8 cellular contexts compared by ENCODE assay signal in genomic region chr19:2648528-2648937, GRCh38. TPM values are rescaled to one million over a fixed set of nuclear protein-coding genes. Genes with fewer than 3 reads are reported as not detected.
DNase-seq lines count a peak whose midpoint lies in the region; ATAC-seq and TF ChIP-seq lines count a peak whose summit lies in the region.

No MANE protein-coding gene starts in this region.

- no peaks in the 10 kb centered on the region for H3K4me1 ChIP-seq in foreskin keratinocyte
- H3K4me1 ChIP-seq in tibial nerve: no peaks in the 10 kb centered on the region

- no peak overlapping the region for H3K4me3 Mint-ChIP-seq in activated T-helper 2 cell treated with anti-CD3 and anti-CD28 coated beads, Interferon-gamma antibody, Interleukin-2, Interleukin-4, amounts not matched to agents 10 μg/mL and 5 μg/mL and 100 μg/mL, durations not matched to agents 14 hours and 24 hours and 36 hours (ENCODE audit: low read depth)
- no peak overlapping the region for H3K4me3 Mint-ChIP-seq in osteocyte (ENCODE audit: unreplicated experiment)

- no peak for TF ChIP-seq EP300 in tibial nerve (IDR thresholded peaks at IDR 0.05)

- no peaks in the 10 kb centered on the region for H3K27me3 Mint-ChIP-seq in activated T-helper 2 cell treated with anti-CD3 and anti-CD28 coated beads, Interferon-gamma antibody, Interleukin-2, Interleukin-4, amounts not matched to agents 10 μg/mL and 5 μg/mL and 100 μg/mL, durations not matched to agents 14 hours and 24 hours and 36 hours (ENCODE audit: low read depth)
- peaks cover 6% of the 10 kb centered on the region for H3K27me3 Mint-ChIP-seq in osteocyte (ENCODE audit: unreplicated experiment)

- no peaks in the 10 kb centered on the region for H3K36me3 Mint-ChIP-seq in activated T-helper 2 cell treated with anti-CD3 and anti-CD28 coated beads, Interferon-gamma antibody, Interleukin-2, Interleukin-4, amounts not matched to agents 10 μg/mL and 5 μg/mL and 100 μg/mL, durations not matched to agents 14 hours and 24 hours and 36 hours (ENCODE audit: low read depth)
- H3K36me3 Mint-ChIP-seq in osteocyte (ENCODE audit: unreplicated experiment): no peaks in the 10 kb centered on the region

- intact Hi-C loops in activated T-helper 2 cell treated with anti-CD3 and anti-CD28 coated beads, Interferon-gamma antibody, Interleukin-2, Interleukin-4, amounts not matched to agents 10 μg/mL and 5 μg/mL and 100 μg/mL, durations not matched to agents 14 hours and 24 hours and 36 hours (cut with micrococcal nuclease): loop anchor here (1.0 kb wide), 1 partner anchor 101 kb away; no protein-coding TSS in a partner anchor

- TF ChIP-seq CTCF in foreskin keratinocyte (conservative IDR thresholded peaks at IDR 0.05): peak; percentile 97
- TF ChIP-seq CTCF in osteocyte (IDR thresholded peaks at IDR 0.05): peak; percentile 88
- peak; percentile 52 to 80 (median 74) for TF ChIP-seq CTCF in tibial nerve (IDR thresholded peaks at IDR 0.05)

- no peak overlapping the region for H3K27ac Mint-ChIP-seq in activated T-helper 2 cell treated with anti-CD3 and anti-CD28 coated beads, Interferon-gamma antibody, Interleukin-2, Interleukin-4, amounts not matched to agents 10 μg/mL and 5 μg/mL and 100 μg/mL, durations not matched to agents 14 hours and 24 hours and 36 hours
- no peak overlapping the region for H3K27ac Mint-ChIP-seq in osteocyte (ENCODE audit: unreplicated experiment)

- peaks cover 0 to 5% (median 0%) of the 10 kb centered on the region in 4 donors for H3K9me3 ChIP-seq in tibial nerve

- TF ChIP-seq POLR2A in tibial nerve (IDR thresholded peaks at IDR 0.05): no peak

- no peaks in the 10 kb centered on the region for H3K9me3 Mint-ChIP-seq in activated T-helper 2 cell treated with anti-CD3 and anti-CD28 coated beads, Interferon-gamma antibody, Interleukin-2, Interleukin-4, amounts not matched to agents 10 μg/mL and 5 μg/mL and 100 μg/mL, durations not matched to agents 14 hours and 24 hours and 36 hours
- H3K9me3 Mint-ChIP-seq in osteocyte (ENCODE audit: unreplicated experiment): no peaks in the 10 kb centered on the region

- peak; percentile 56 for ATAC-seq in foreskin keratinocyte
- ATAC-seq in GM19397 (IDR thresholded peaks at IDR 0.05; ENCODE audit: unreplicated experiment): no peak

- peak; percentile 73 for DNase-seq in EL
- peak; percentile 75 for DNase-seq in M059J (ENCODE audit: low read depth)
- peak; percentile 76 to 80 for DNase-seq in SHP77 (lab: John Stamatoyannopoulos, UW)
- DNase-seq in activated T-helper 2 cell treated with anti-CD3 and anti-CD28 coated beads, Interferon-gamma antibody, Interleukin-2, Interleukin-4, amounts not matched to agents 10 μg/mL and 5 μg/mL and 100 μg/mL, durations not matched to agents 14 hours and 24 hours and 36 hours (ENCODE audit: low spot score): peak; percentile 58
- DNase-seq in foreskin keratinocyte: peak; percentile 30 to 60
- DNase-seq in osteocyte (ENCODE audit: extremely low spot score, unreplicated experiment): peak; percentile 92
- DNase-seq in tibial nerve (ENCODE audit: low spot score in 2 of 2): peak in 1 of 2 donors; percentile 58

- no peaks in the 10 kb centered on the region for H3K36me3 ChIP-seq in tibial nerve

- 40 to 43% methylated on average over 4 of the region's 4 CpGs for WGBS in tibial nerve, 2 donors

- no peak overlapping the region for H3K27ac ChIP-seq in foreskin keratinocyte
- H3K27ac ChIP-seq in tibial nerve: no peak overlapping the region

- no peaks in the 10 kb centered on the region for H3K27me3 ChIP-seq in foreskin keratinocyte
- no peaks in the 10 kb centered on the region for H3K27me3 ChIP-seq in tibial nerve

- H3K4me1 Mint-ChIP-seq in activated T-helper 2 cell treated with anti-CD3 and anti-CD28 coated beads, Interferon-gamma antibody, Interleukin-2, Interleukin-4, amounts not matched to agents 10 μg/mL and 5 μg/mL and 100 μg/mL, durations not matched to agents 14 hours and 24 hours and 36 hours (ENCODE audit: low read depth): no peaks in the 10 kb centered on the region
- peaks cover 2% of the 10 kb centered on the region for H3K4me1 Mint-ChIP-seq in osteocyte (ENCODE audit: unreplicated experiment)

- H3K4me3 ChIP-seq in tibial nerve: no peak overlapping the region

RNA-seq across cellular contexts. Expression of gene GNG7, which starts 54.0 kb away (rescaled TPM):
- total RNA-seq in M059J (2014; rRNA removed; shearing (Covaris generic)): 0.12 TPM in 1 of 2 replicates, not detected in the other
- total RNA-seq in activated T-helper 2 cell treated with anti-CD3 and anti-CD28 coated beads, Interferon-gamma antibody, Interleukin-2, Interleukin-4, amounts not matched to agents 10 μg/mL and 5 μg/mL and 100 μg/mL, durations not matched to agents 14 hours and 24 hours and 36 hours: 0.16 TPM in 2 replicates
- total RNA-seq in foreskin keratinocyte: 0.10 and 0.11 TPM in 2 replicates
- polyA plus RNA-seq in foreskin keratinocyte: 0.16 and 0.19 TPM in 2 replicates
- 5.1 TPM in 2 replicates for total RNA-seq in osteocyte
- total RNA-seq in tibial nerve: 1 to 10 TPM; 2.6 to 5.3 (median 3.5) TPM
